Comparison of ENCODE assay signal across 18 cellular contexts in the genomic region with DNA sequence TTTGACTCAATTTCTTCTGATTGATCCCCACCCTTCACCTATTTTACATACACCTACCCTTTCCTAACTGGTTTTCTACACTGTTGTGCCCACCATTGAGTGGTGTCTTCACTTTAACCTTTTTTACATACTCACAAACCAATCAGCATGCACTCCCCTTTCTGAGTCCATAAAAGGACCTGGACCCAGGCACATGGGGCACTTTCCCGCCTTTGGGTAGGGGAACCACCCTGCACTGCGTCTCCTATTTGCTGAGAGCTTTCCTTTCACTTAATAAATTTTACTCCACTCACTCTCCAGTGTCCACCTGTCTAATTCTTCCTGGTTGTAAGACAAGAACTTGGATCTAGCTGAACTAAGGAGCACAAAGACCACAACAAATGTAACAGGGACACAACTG. TPM values are rescaled to one million over a fixed set of nuclear protein-coding genes. Genes with fewer than 3 reads are reported as not detected.
DNase-seq lines count a peak whose midpoint lies in the region; ATAC-seq, FAIRE-seq and TF ChIP-seq lines count a peak whose summit lies in the region.
"Had no signal": no experiment of that assay in that cellular context is flagged by ENCODE, and none has a peak within 500 bp of the region (broad histone marks: within the 10 kb centered on the region; RNA-seq: fewer than 3 reads in every experiment).

No MANE protein-coding gene starts in this region.

- H3K4me3 ChIP-seq in Caco-2 (ENCODE audit: low read depth, low read length) (no peak overlapping the region), bronchial epithelial cell (ENCODE audit: low read depth, low read length) (no peak overlapping the region), hepatocyte (no peak overlapping the region), stomach (no peak overlapping the region), uterus (no peak overlapping the region)
- H3K4me3 ChIP-seq: BLaER1, HAP-1 had no signal

- BruUV-seq in Caco-2 (replicated peaks; lab: Mats Ljungman, UMichigan) = no TSS peak

- POLR2A ChIA-PET in Caco-2 (lab: Charles Lee) = no interaction called here
- POLR2A ChIA-PET in WTC11 (lab: Charles Lee) = no interaction called here

- ATAC-seq in WTC11 = no peak
- ATAC-seq in HG02763 (IDR thresholded peaks at IDR 0.05; ENCODE audit: unreplicated experiment) = no peak
- ATAC-seq: HepG2 had no signal

- H3K27me3 ChIP-seq in Caco-2 (replicated peaks; ENCODE audit: control insufficient read depth, insufficient read depth, low read length) (no peaks in the 10 kb centered on the region), bronchial epithelial cell (ENCODE audit: control insufficient read depth, insufficient read depth, low read length) (no peaks in the 10 kb centered on the region), hepatocyte (no peaks in the 10 kb centered on the region), stomach (no peaks in the 10 kb centered on the region), uterus (no peaks in the 10 kb centered on the region)
- H3K27me3 ChIP-seq: BLaER1 had no signal

- TF ChIP-seq POLR2A in stomach (IDR thresholded peaks at IDR 0.05) (no peak), uterus (IDR thresholded peaks at IDR 0.05) (no peak)

- peak overlapping the region; percentile 60 for H3K27ac ChIP-seq in hepatocyte
- H3K27ac ChIP-seq in stomach = peak overlapping the region in 3 of 5 donors; percentile 33 to 74 (median 40)
- no peak overlapping the region for H3K27ac ChIP-seq in uterus
- H3K27ac ChIP-seq: BLaER1 had no signal

- H3K4me3 Mint-ChIP-seq in Caco-2 (ENCODE audit: unreplicated experiment) (no peak overlapping the region), WTC11 (no peak overlapping the region)
- H3K4me3 Mint-ChIP-seq: CD14-positive monocyte; CD4-positive, alpha-beta memory T cell; IgD-negative memory B cell had no signal

- peak; percentile 13 for FAIRE-seq in bronchial epithelial cell (lab: Jason Lieb, UNC)
- FAIRE-seq: D721Med, GM12891, GM19239, HepG2 had no signal

- H3K36me3 Mint-ChIP-seq in Caco-2 (ENCODE audit: insufficient read depth, unreplicated experiment) (peaks cover 64% of the 10 kb centered on the region), WTC11 (peaks cover under 1% of the 10 kb centered on the region; the same call in 1 of the 2 replicates)

- no peak overlapping the region for H3K4me2 ChIP-seq in hepatocyte
- H3K4me2 ChIP-seq: BLaER1 had no signal

- H3K27ac Mint-ChIP-seq in Caco-2 (ENCODE audit: unreplicated experiment) = peak overlapping the region; percentile 59
- no peak overlapping the region for H3K27ac Mint-ChIP-seq in WTC11
- H3K27ac Mint-ChIP-seq: CD14-positive monocyte had no signal

- WGBS in hepatocyte (ENCODE audit: low lambda C conversion rate, missing lambda C conversion rate) = 86% methylated on average over 2 of the region's 2 CpGs
- 78 to 90% (median 81%) methylated on average over 2 of the region's 2 CpGs for WGBS in stomach, 5 donors

- no peaks in the 10 kb centered on the region for H3K9me2 ChIP-seq in hepatocyte (replicated peaks; ENCODE audit: insufficient read depth)

- H3K9me3 Mint-ChIP-seq in Caco-2 (ENCODE audit: unreplicated experiment) = no peaks in the 10 kb centered on the region
- no peaks in the 10 kb centered on the region for H3K9me3 Mint-ChIP-seq in WTC11
- H3K9me3 Mint-ChIP-seq: CD14-positive monocyte; CD4-positive, alpha-beta memory T cell; IgD-negative memory B cell had no signal

- no peak for TF ChIP-seq EP300 in stomach (IDR thresholded peaks at IDR 0.05)

- peaks cover 44% of the 10 kb centered on the region for H3K4me1 Mint-ChIP-seq in Caco-2 (ENCODE audit: low read depth, unreplicated experiment)
- H3K4me1 Mint-ChIP-seq in WTC11 = peaks cover 6% of the 10 kb centered on the region
- H3K4me1 Mint-ChIP-seq: CD4-positive, alpha-beta memory T cell had no signal

- intact Hi-C loops in Caco-2 (cut with micrococcal nuclease; ENCODE audit: unreplicated experiment) (no loop called here), stomach (cut with DNase I; ENCODE audit: low total_unique reads) (no loop called here), uterus (cut with DNase I; ENCODE audit: low total_unique reads) (no loop called here)

- H3K4me1 ChIP-seq in Caco-2 = peaks cover 40% of the 10 kb centered on the region
- H3K4me1 ChIP-seq in hepatocyte (ENCODE audit: insufficient read depth) = peaks cover 12% of the 10 kb centered on the region
- peaks cover 0 to 54% (median 20%) of the 10 kb centered on the region in 4 donors for H3K4me1 ChIP-seq in stomach
- no peaks in the 10 kb centered on the region for H3K4me1 ChIP-seq in uterus
- H3K4me1 ChIP-seq: BLaER1, HAP-1 had no signal

- CTCF ChIA-PET in Caco-2 (lab: Charles Lee) = no interaction called here
- CTCF ChIA-PET in WTC11 (lab: Charles Lee) = no interaction called here

- H2AFZ ChIP-seq in hepatocyte = no peak overlapping the region

- H4K20me1 ChIP-seq in hepatocyte (ENCODE audit: insufficient read depth, poor library complexity, severe bottlenecking) = no peaks in the 10 kb centered on the region
- H4K20me1 ChIP-seq: BLaER1 had no signal

- DNase-seq in Caco-2 (no peak), bronchial epithelial cell (ENCODE audit: low read depth) (no peak), hepatocyte (ENCODE audit: low spot score) (no peak), stomach (no peak), UCSD-AML1 (lab: John Stamatoyannopoulos, UW; ENCODE audit: unreplicated experiment) (no peak), uterus (no peak), WTC11 (ENCODE audit: low spot score) (no peak)
- DNase-seq: 8988T; CD4-positive, alpha-beta memory T cell had no signal

- H3K27me3 Mint-ChIP-seq in Caco-2 (ENCODE audit: insufficient read depth, unreplicated experiment) (no peaks in the 10 kb centered on the region), WTC11 (ENCODE audit: low read depth) (no peaks in the 10 kb centered on the region)
- H3K27me3 Mint-ChIP-seq: CD4-positive, alpha-beta memory T cell; IgD-negative memory B cell had no signal

- H3K36me3 ChIP-seq in Caco-2 (ENCODE audit: control insufficient read depth, insufficient read depth, low read length) (peaks cover 5% of the 10 kb centered on the region), bronchial epithelial cell (ENCODE audit: control insufficient read depth, insufficient read depth, low read length) (peaks cover 3% of the 10 kb centered on the region), hepatocyte (replicated peaks; ENCODE audit: insufficient read depth, low read depth) (no peaks in the 10 kb centered on the region), stomach (peaks cover 6 to 70% (median 63%) of the 10 kb centered on the region in 4 donors), uterus (no peaks in the 10 kb centered on the region)

- no peak for TF ChIP-seq CTCF in Caco-2 (IDR thresholded peaks at IDR 0.05; ENCODE audit: insufficient read depth in 1 of 2, low read depth in 1 of 2, low read length in 1 of 2, severe bottlenecking in 1 of 2, unreplicated experiment in 1 of 2)
- no peak for TF ChIP-seq CTCF in bronchial epithelial cell (IDR thresholded peaks at IDR 0.05; ENCODE audit: insufficient read depth, low read length, severe bottlenecking)
- no peak for TF ChIP-seq CTCF in hepatocyte (IDR thresholded peaks at IDR 0.05; ENCODE audit: poor library complexity)
- no peak for TF ChIP-seq CTCF in stomach (IDR thresholded peaks at IDR 0.05)
- no peak for TF ChIP-seq CTCF in uterus (IDR thresholded peaks at IDR 0.05)
- TF ChIP-seq CTCF in WTC11 (IDR thresholded peaks at IDR 0.05) = no peak

- H3K79me2 ChIP-seq in hepatocyte = no peaks in the 10 kb centered on the region

- H3K9me3 ChIP-seq in Caco-2 (no peaks in the 10 kb centered on the region), hepatocyte (ENCODE audit: low read depth) (no peaks in the 10 kb centered on the region), stomach (no peaks in the 10 kb centered on the region), uterus (no peaks in the 10 kb centered on the region)
- H3K9me3 ChIP-seq: BLaER1, HAP-1 had no signal

TF ChIP-seq in WTC11, 78 proteins besides CTCF, POLR2A, EP300 and RAD21:
- TF ChIP-seq ZNF416 (CRISPR knock-in tag; IDR thresholded peaks at IDR 0.05) = no peak
- TF ChIP-seq, protein P1, sequence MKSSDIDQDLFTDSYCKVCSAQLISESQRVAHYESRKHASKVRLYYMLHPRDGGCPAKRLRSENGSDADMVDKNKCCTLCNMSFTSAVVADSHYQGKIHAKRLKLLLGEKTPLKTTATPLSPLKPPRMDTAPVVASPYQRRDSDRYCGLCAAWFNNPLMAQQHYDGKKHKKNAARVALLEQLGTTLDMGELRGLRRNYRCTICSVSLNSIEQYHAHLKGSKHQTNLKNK (CRISPR knock-in tag; IDR thresholded peaks at IDR 0.05) = no peak
- TF ChIP-seq, protein P2, sequence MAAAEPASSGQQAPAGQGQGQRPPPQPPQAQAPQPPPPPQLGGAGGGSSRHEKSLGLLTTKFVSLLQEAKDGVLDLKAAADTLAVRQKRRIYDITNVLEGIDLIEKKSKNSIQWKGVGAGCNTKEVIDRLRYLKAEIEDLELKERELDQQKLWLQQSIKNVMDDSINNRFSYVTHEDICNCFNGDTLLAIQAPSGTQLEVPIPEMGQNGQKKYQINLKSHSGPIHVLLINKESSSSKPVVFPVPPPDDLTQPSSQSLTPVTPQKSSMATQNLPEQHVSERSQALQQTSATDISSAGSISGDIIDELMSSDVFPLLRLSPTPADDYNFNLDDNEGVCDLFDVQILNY (CRISPR knock-in tag; IDR thresholded peaks at IDR 0.05) = no peak
- no peak for TF ChIP-seq MYBL2 (CRISPR knock-in tag; IDR thresholded peaks at IDR 0.05)
- no peak for TF ChIP-seq SMAD4 (CRISPR knock-in tag; IDR thresholded peaks at IDR 0.05)

RNA-seq across cellular contexts. Expression of a gene that starts 33.8 kb away (rescaled TPM):
- total RNA-seq in Caco-2 (2022) = 34.5 and 35.2 TPM in 2 replicates
- total RNA-seq in bronchial epithelial cell = 5.5 and 9.5 TPM in 2 replicates
- total RNA-seq in hepatocyte = 42.5 and 48.0 TPM in 2 replicates
- 30.7 and 31.5 TPM in 2 replicates for polyA plus RNA-seq in hepatocyte
- total RNA-seq in stomach = 10 to 100 TPM in 4 of 5 donors, 1 to 10 TPM in 1; 2.6 to 39.8 (median 33.3) TPM
- 10 to 100 TPM; 11.5 to 27.2 (median 13.7) TPM for polyA plus RNA-seq in stomach
- total RNA-seq in uterus = 10 to 100 TPM in 3 of 4 donors, 1 to 10 TPM in 1; 6.2 to 48.7 (median 17.2) TPM
- total RNA-seq in WTC11 (2021) = 12.0 to 13.6 TPM (median 13.0 TPM) in 3 replicates

RNA-seq across cellular contexts. Expression of a gene that starts 34.3 kb away (rescaled TPM):
- total RNA-seq in Caco-2 (2022) = 148 TPM in 2 replicates
- 61.8 and 91.4 TPM in 2 replicates for total RNA-seq in bronchial epithelial cell
- 96.7 and 97.7 TPM in 2 replicates for total RNA-seq in hepatocyte
- polyA plus RNA-seq in hepatocyte = 60.5 and 72.1 TPM in 2 replicates
- total RNA-seq in stomach = 100 to 1,000 TPM in 1 of 5 donors, 10 to 100 TPM in 4; 25.5 to 110 (median 84.2) TPM
- 10 to 100 TPM; 53.0 to 76.7 (median 57.8) TPM for polyA plus RNA-seq in stomach
- total RNA-seq in uterus = 10 to 100 TPM; 16.5 to 50.0 (median 32.4) TPM
- total RNA-seq in WTC11 (2021) = 100.0 to 105 TPM (median 104 TPM) in 3 replicates

Comparison
In these comparisons a context has a peak if more than half of its experiments do, and no peak if none do; other contexts are left out.
1. H3K27ac ChIP-seq: peak in hepatocyte (single experiment) and stomach (3 of 5); none in uterus (0 of 2).